ENCODE assay signal across 10 cellular contexts in genomic region chr3:112973325-112974177, GRCh38. TPM values are rescaled to one million over a fixed set of nuclear protein-coding genes. Genes with fewer than 3 reads are reported as not detected.
A peak's percentile ranks its signal among the peaks of the same experiment; 100 is the strongest.
DNase-seq lines count a peak whose midpoint lies in the region; ATAC-seq and TF ChIP-seq lines count a peak whose summit lies in the region.
"Had no signal": no experiment of that assay in that cellular context is flagged by ENCODE, and none has a peak within 500 bp of the region (broad histone marks: within the 10 kb centered on the region; RNA-seq: fewer than 3 reads in every experiment).

No MANE protein-coding gene starts in this region.

- intact Hi-C loops in psoas muscle (cut with DNase I): loop anchor here in 1 of 2 donors (10.0 kb wide), 1 partner anchor 239 kb away; no protein-coding TSS in a partner anchor

- DNase-seq in activated CD8-positive, alpha-beta memory T cell treated with anti-CD3 and anti-CD28 coated beads for 24 hours: peak; percentile 67
- DNase-seq in activated CD8-positive, alpha-beta memory T cell treated with anti-CD3 and anti-CD28 coated beads, Interleukin-2, amount 50 U/mL, for 48 hours: no peak
- peak; percentile 51 to 55 for DNase-seq in activated CD4-positive, alpha-beta T cell treated with anti-CD3 and anti-CD28 coated beads, Interleukin-2, amount 50 U/mL, for 4 hours
- no peak for DNase-seq in psoas muscle
- DNase-seq in hypothalamus (lab: John Stamatoyannopoulos, UW): no peak
- DNase-seq in HK-2 (ENCODE audit: unreplicated experiment): no peak
- DNase-seq in foreskin melanocyte: no peak

- ATAC-seq in HG03097 (IDR thresholded peaks at IDR 0.05; ENCODE audit: low FRiP score, unreplicated experiment) (peak; percentile 74), psoas muscle (no peak)

- no peak for TF ChIP-seq CTCF in psoas muscle (IDR thresholded peaks at IDR 0.05)

- no peaks in the 10 kb centered on the region for H3K36me3 ChIP-seq in psoas muscle (ENCODE audit: insufficient read depth in 1 of 2, low read depth in 1 of 2)

- 79 to 81% (median 80%) methylated on average over 5 of the region's 5 CpGs for WGBS in psoas muscle, 3 donors

- H3K4me3 ChIP-seq in psoas muscle: peak overlapping the region; percentile 39

- H3K27ac ChIP-seq in psoas muscle: no peak overlapping the region

- H3K4me1 ChIP-seq in psoas muscle: no peaks in the 10 kb centered on the region

- H3K27me3 ChIP-seq in psoas muscle (ENCODE audit: insufficient read depth in 3 of 3, low read length in 2 of 3): peaks cover 0 to 6% (median 2%) of the 10 kb centered on the region in 3 donors

- no peaks in the 10 kb centered on the region for H3K9me3 ChIP-seq in psoas muscle

RNA-seq across cellular contexts. Expression of gene CD200R1, which starts 1.4 kb away (rescaled TPM):
- under 1 TPM; 0.50 to 0.79 (median 0.60) TPM for total RNA-seq in psoas muscle
- polyA plus RNA-seq in psoas muscle: under 1 TPM; 0.06 to 0.19 (median 0.09) TPM
- total RNA-seq: kidney epithelial cell had no signal
- polyA plus RNA-seq: BJ had no signal

RNA-seq across cellular contexts. Expression of gene GTPBP8, which starts 17.2 kb away (rescaled TPM):
- total RNA-seq in psoas muscle: 10 to 100 TPM; 15.4 to 27.9 (median 22.9) TPM
- polyA plus RNA-seq in psoas muscle: 10 to 100 TPM; 20.1 to 41.9 (median 40.5) TPM

Comparison
In these comparisons a context has a peak if more than half of its experiments do, and no peak if none do; other contexts are left out.
1. DNase-seq: peak in activated CD8-positive, alpha-beta memory T cell treated with anti-CD3 and anti-CD28 coated beads for 24 hours (single experiment) and activated CD4-positive, alpha-beta T cell treated with anti-CD3 and anti-CD28 coated beads, Interleukin-2, amount 50 U/mL, for 4 hours (2 of 2); none in activated CD8-positive, alpha-beta memory T cell treated with anti-CD3 and anti-CD28 coated beads, Interleukin-2, amount 50 U/mL, for 48 hours (single experiment), psoas muscle (0 of 2), hypothalamus (0 of 51), HK-2 (single experiment) and foreskin melanocyte (single experiment).